In the genomic region with DNA sequence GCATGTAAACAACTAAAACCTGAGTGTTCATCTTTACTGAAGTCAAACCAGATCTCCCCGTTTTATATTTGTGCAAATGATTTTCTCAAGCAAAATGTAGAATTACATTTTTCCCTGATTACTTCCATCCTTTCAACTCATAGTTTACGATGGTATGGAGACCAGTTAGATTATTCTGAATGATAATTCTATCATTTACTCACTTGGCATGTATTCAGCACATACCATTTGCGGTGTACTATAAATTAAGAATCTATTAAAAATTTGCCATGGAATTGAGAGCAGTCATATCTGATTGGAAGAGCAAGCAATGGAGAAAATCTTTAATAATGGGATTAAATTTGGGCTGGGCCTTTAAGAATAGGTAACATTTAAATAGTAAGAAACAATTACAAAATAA, we compare ENCODE assay signal across 22 cellular contexts. TPM values are rescaled to one million over a fixed set of nuclear protein-coding genes. Genes with fewer than 3 reads are reported as not detected.
DNase-seq lines count a peak whose midpoint lies in the region; ATAC-seq and TF ChIP-seq lines count a peak whose summit lies in the region.
"Had no signal": no experiment of that assay in that cellular context is flagged by ENCODE, and none has a peak within 500 bp of the region (broad histone marks: within the 10 kb centered on the region; RNA-seq: fewer than 3 reads in every experiment).

No MANE protein-coding gene starts in this region.

- H3K4me3 ChIP-seq in SK-N-MC, result peak overlapping the region; percentile 7; the same call in 1 of the 2 replicates
- H3K4me3 ChIP-seq: BLaER1, GM12878 had no signal

- no peak for TF ChIP-seq CTCF in HFFc6 (IDR thresholded peaks at IDR 0.05)

- H3K9me3 Mint-ChIP-seq in activated T-cell treated with anti-CD3 and anti-CD28 coated beads, Interleukin-2, amount 50 U/mL, for 72 hours, result no peaks in the 10 kb centered on the region
- no peaks in the 10 kb centered on the region for H3K9me3 Mint-ChIP-seq in HFFc6

- peak overlapping the region; percentile 64; the same call in 1 of the 2 replicates for H3K27ac ChIP-seq in SK-N-MC
- H3K27ac ChIP-seq: 22Rv1, BLaER1, C4-2B had no signal

- DNase-seq in activated T-cell treated with anti-CD3 and anti-CD28 coated beads, Interleukin-2, amount 50 U/mL, for 72 hours, result no peak
- DNase-seq in activated T-cell treated with anti-CD3 and anti-CD28 coated beads, Interleukin-2, amount 50 U/mL, for 1 hour, result no peak
- no peak for DNase-seq in HFFc6
- no peak for DNase-seq in SK-N-MC (ENCODE audit: low read depth, low spot score)
- DNase-seq in NCI-H2227 treated with DMSO at 0.1 percent for 48 hours (lab: John Stamatoyannopoulos, UW), result no peak
- DNase-seq: Caco-2; CD4-positive, CD25-positive, alpha-beta regulatory T cell; CD8-positive, alpha-beta T cell; DMS153; DND-41; EL; GDM1; H9 had no signal

- no peaks in the 10 kb centered on the region for H3K4me1 Mint-ChIP-seq in activated T-cell treated with anti-CD3 and anti-CD28 coated beads, Interleukin-2, amount 50 U/mL, for 72 hours (ENCODE audit: low read depth)
- H3K4me1 Mint-ChIP-seq in HFFc6 (ENCODE audit: low read depth), result peaks cover 60% of the 10 kb centered on the region

- ATAC-seq in activated T-cell treated with anti-CD3 and anti-CD28 coated beads, Interleukin-2, amount 50 U/mL, for 72 hours (replicated peaks in 1 of 2), result no peak
- ATAC-seq in HG03439 (IDR thresholded peaks at IDR 0.05; ENCODE audit: unreplicated experiment) (no peak), GM21786 (IDR thresholded peaks at IDR 0.05; ENCODE audit: unreplicated experiment) (no peak), GM19455 (IDR thresholded peaks at IDR 0.05; ENCODE audit: unreplicated experiment) (no peak)
- ATAC-seq: CD8-positive, alpha-beta T cell; GM12878; HCT116 had no signal

- no peak overlapping the region for H3K9ac ChIP-seq in SK-N-MC (ENCODE audit: insufficient read length)
- H3K9ac ChIP-seq: BLaER1 had no signal

- no peaks in the 10 kb centered on the region for H3K9me3 ChIP-seq in SK-N-MC (ENCODE audit: low read depth, low read length)
- H3K9me3 ChIP-seq: Caco-2 had no signal

- peaks cover 0 to 3% of the 10 kb centered on the region in 2 donors for H3K36me3 Mint-ChIP-seq in activated T-cell treated with anti-CD3 and anti-CD28 coated beads, Interleukin-2, amount 50 U/mL, for 72 hours (ENCODE audit: insufficient read depth in 2 of 2)
- H3K36me3 Mint-ChIP-seq in HFFc6 (ENCODE audit: low read depth), result peaks cover 4% of the 10 kb centered on the region; the same call in 1 of the 2 replicates

- H3K27me3 Mint-ChIP-seq in activated T-cell treated with anti-CD3 and anti-CD28 coated beads, Interleukin-2, amount 50 U/mL, for 72 hours (ENCODE audit: low read depth), result no peaks in the 10 kb centered on the region
- no peaks in the 10 kb centered on the region; the same call in 1 of the 2 replicates for H3K27me3 Mint-ChIP-seq in HFFc6 (ENCODE audit: insufficient read depth)
- H3K27me3 Mint-ChIP-seq: B cell; CD4-positive, CD25-positive, alpha-beta regulatory T cell had no signal

- H3K36me3 ChIP-seq in SK-N-MC (ENCODE audit: insufficient read depth, low read length), result no peaks in the 10 kb centered on the region
- H3K36me3 ChIP-seq: BLaER1 had no signal

- peak overlapping the region; percentile 42 for H3K27ac Mint-ChIP-seq in activated T-cell treated with anti-CD3 and anti-CD28 coated beads, Interleukin-2, amount 50 U/mL, for 72 hours
- H3K27ac Mint-ChIP-seq in HFFc6, result peak overlapping the region; percentile 44; the same call in 1 of the 2 replicates
- H3K27ac Mint-ChIP-seq: B cell; CD4-positive, CD25-positive, alpha-beta regulatory T cell; CD8-positive, alpha-beta T cell had no signal

- H3K4me3 Mint-ChIP-seq in activated T-cell treated with anti-CD3 and anti-CD28 coated beads, Interleukin-2, amount 50 U/mL, for 72 hours, result no peak overlapping the region
- peak overlapping the region; percentile 6 for H3K4me3 Mint-ChIP-seq in HFFc6
- H3K4me3 Mint-ChIP-seq: B cell; CD4-positive, CD25-positive, alpha-beta regulatory T cell; CD8-positive, alpha-beta T cell; H9 had no signal

RNA-seq across cellular contexts. Expression of a gene that starts 22.4 kb away (rescaled TPM):
- 10 to 100 TPM; 40.6 to 42.4 TPM for total RNA-seq in activated T-cell treated with anti-CD3 and anti-CD28 coated beads, Interleukin-2, amount 50 U/mL, for 72 hours
- 10 to 100 TPM; 17.3 to 25.5 (median 17.9) TPM for total RNA-seq in HFFc6 (2021; fragmentation: NEBNext Ultra II Directional; extraction: Animal tissue kit (Norgen Biotek cat#: 25700))
